In the genomic region with DNA sequence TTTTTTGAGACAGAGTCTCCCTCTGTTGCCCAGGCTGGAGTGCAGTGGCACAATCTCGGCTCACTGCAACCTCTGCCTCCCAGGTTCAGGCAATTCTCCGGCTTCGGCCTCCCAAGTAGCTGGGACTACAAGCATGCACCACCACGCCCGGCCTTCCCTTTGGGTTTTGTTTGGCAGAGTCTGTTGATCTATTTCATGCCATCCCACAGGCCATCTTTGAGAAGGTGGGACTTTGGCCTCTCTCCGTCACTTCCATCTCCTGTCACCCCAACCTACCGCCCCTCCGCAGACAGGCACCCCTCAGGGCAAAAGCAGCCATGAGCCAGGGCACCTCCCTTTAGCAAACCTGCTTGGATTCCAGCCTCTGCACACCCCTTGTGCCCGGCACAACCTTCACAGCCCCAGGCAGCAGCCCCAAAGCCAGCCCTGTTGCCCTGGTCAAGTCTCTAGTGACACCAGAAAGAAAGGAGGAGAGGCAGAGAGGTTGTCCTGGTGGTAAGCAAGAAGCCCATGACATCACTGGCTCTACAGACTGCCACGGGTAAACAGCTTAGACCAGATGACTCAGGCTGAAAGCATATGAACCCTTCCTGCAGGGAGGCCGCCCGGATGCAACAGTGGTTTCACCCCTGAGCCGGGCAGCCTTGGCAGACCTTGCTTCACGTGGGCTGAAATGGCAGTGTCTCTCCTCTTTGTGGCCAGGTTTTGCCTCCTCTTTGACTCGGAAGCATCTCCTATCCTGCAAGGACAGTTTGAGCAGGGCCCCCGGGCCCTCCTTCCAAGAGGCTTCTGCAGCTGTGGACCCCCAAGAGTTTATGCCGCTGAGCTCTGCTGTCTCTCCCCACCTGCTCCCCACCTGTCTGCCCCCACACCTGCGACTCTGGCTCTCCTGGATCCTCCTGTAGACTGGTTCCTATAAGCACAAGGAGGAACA, we compare ENCODE assay signal across 8 cellular contexts. TPM values are rescaled to one million over a fixed set of nuclear protein-coding genes. Genes with fewer than 3 reads are reported as not detected.
A peak's percentile ranks its signal among the peaks of the same experiment; 100 is the strongest.
DNase-seq lines count a peak whose midpoint lies in the region; ATAC-seq and TF ChIP-seq lines count a peak whose summit lies in the region.

No MANE protein-coding gene starts in this region.

- no peaks in the 10 kb centered on the region for H3K9me3 Mint-ChIP-seq in CD4-positive, alpha-beta memory T cell

- CTCF ChIA-PET in CD4-positive, alpha-beta memory T cell (lab: Charles Lee; ENCODE audit: partially characterized antibody) = no interaction called here

- ATAC-seq in HG03280 (IDR thresholded peaks at IDR 0.05; ENCODE audit: unreplicated experiment) (peak; percentile 66), left lung (peak; percentile 68), HG02571 (IDR thresholded peaks at IDR 0.05; ENCODE audit: unreplicated experiment) (no peak)

- no peaks in the 10 kb centered on the region for H3K9me3 ChIP-seq in CD4-positive, alpha-beta memory T cell (ENCODE audit: control insufficient read depth in 1 of 2, low read length in 2 of 2)
- H3K9me3 ChIP-seq in breast epithelium (no peaks in the 10 kb centered on the region), left lung (no peaks in the 10 kb centered on the region)

- no peak for TF ChIP-seq POLR2A in breast epithelium (IDR thresholded peaks at IDR 0.05)

- POLR2A ChIA-PET in CD4-positive, alpha-beta memory T cell (lab: Charles Lee; ENCODE audit: partially characterized antibody) = no interaction called here

- intact Hi-C loops in CD4-positive, alpha-beta memory T cell (cut with micrococcal nuclease) = no loop called here
- intact Hi-C loops in breast epithelium (cut with DNase I; ENCODE audit: low total_unique reads) = no loop called here
- intact Hi-C loops in left lung (cut with DNase I) = no loop called here

- no peaks in the 10 kb centered on the region for H3K36me3 Mint-ChIP-seq in CD4-positive, alpha-beta memory T cell

- no peak overlapping the region for H3K27ac ChIP-seq in CD4-positive, alpha-beta memory T cell (ENCODE audit: low read depth, low read length)
- H3K27ac ChIP-seq in breast epithelium (peak overlapping the region; percentile 70 to 95), left lung (peak overlapping the region; percentile 53 to 87)

- TF ChIP-seq CTCF in breast epithelium (IDR thresholded peaks at IDR 0.05) (no peak), left lung (IDR thresholded peaks at IDR 0.05) (no peak)

- H3K4me1 ChIP-seq in CD4-positive, alpha-beta memory T cell (ENCODE audit: insufficient read depth, low read length) = peaks cover 9% of the 10 kb centered on the region
- H3K4me1 ChIP-seq in breast epithelium = peaks cover 0 to 15% of the 10 kb centered on the region in 2 donors
- peaks cover 13 to 19% of the 10 kb centered on the region in 2 donors for H3K4me1 ChIP-seq in left lung

- H3K27me3 Mint-ChIP-seq in CD4-positive, alpha-beta memory T cell = no peaks in the 10 kb centered on the region

- H3K4me3 Mint-ChIP-seq in CD4-positive, alpha-beta memory T cell = peak overlapping the region in 4 of 8 donors; percentile 2 to 49 (median 19)

- H3K36me3 ChIP-seq in CD4-positive, alpha-beta memory T cell (ENCODE audit: insufficient read depth, low read length) = no peaks in the 10 kb centered on the region
- H3K36me3 ChIP-seq in breast epithelium = no peaks in the 10 kb centered on the region
- H3K36me3 ChIP-seq in left lung = no peaks in the 10 kb centered on the region

- H3K4me3 ChIP-seq in CD4-positive, alpha-beta memory T cell (ENCODE audit: low read length in 2 of 2) = no peak overlapping the region
- H3K4me3 ChIP-seq in breast epithelium (peak overlapping the region in 2 of 3 donors; percentile 35 to 60), left lung (peak overlapping the region in 1 of 2 donors; percentile 9)

- H3K4me1 Mint-ChIP-seq in CD4-positive, alpha-beta memory T cell = peaks cover 7 to 17% (median 12%) of the 10 kb centered on the region in 4 donors

- peak overlapping the region; percentile 62 to 93 (median 80) for H3K27ac Mint-ChIP-seq in CD4-positive, alpha-beta memory T cell

- H3K27me3 ChIP-seq in CD4-positive, alpha-beta memory T cell (ENCODE audit: insufficient read depth, low read length) = no peaks in the 10 kb centered on the region
- H3K27me3 ChIP-seq in breast epithelium = no peaks in the 10 kb centered on the region
- no peaks in the 10 kb centered on the region for H3K27me3 ChIP-seq in left lung

- peak; percentile 21 to 69 (median 42) for DNase-seq in CD4-positive, alpha-beta memory T cell
- DNase-seq in SW480 (ENCODE audit: low spot score) (peak; percentile 95), breast epithelium (ENCODE audit: low spot score in 2 of 2) (peak in 1 of 2 donors; percentile 59), left lung (peak; percentile 64 to 78), D341Med (ENCODE audit: low spot score) (no peak)
- DNase-seq in stimulated activated CD8-positive, alpha-beta memory T cell treated with anti-CD3 and anti-CD28 coated beads, Interleukin-4, amount 100 ng/mL, for 24 hours (ENCODE audit: low read depth) = peak; percentile 23

RNA-seq across cellular contexts. Expression of a gene that starts 8.1 kb away (rescaled TPM):
- total RNA-seq in CD4-positive, alpha-beta memory T cell = 1 to 10 TPM; 5.9 to 6.0 TPM
- under 1 TPM in 1 of 2 donors, not detected in 1; 0.22 TPM for polyA plus RNA-seq in CD4-positive, alpha-beta memory T cell
- total RNA-seq in breast epithelium (100 to 1,000 TPM in 2 of 3 donors, 10 to 100 TPM in 1; 72.0 to 344 (median 112) TPM), left lung (100 to 1,000 TPM; 196 to 313 TPM)

RNA-seq across cellular contexts. Expression of a gene that starts 30.3 kb away (rescaled TPM):
- under 1 TPM in 1 of 2 experiments, not detected in 1; 0.28 TPM for total RNA-seq in CD4-positive, alpha-beta memory T cell
- polyA plus RNA-seq in CD4-positive, alpha-beta memory T cell = not detected
- total RNA-seq in breast epithelium = 1 to 10 TPM; 1.8 to 7.2 (median 2.6) TPM
- 1 to 10 TPM; 1.6 to 6.6 TPM for total RNA-seq in left lung

RNA-seq across cellular contexts. Expression of a gene that starts 46.4 kb away (rescaled TPM):
- 10 to 100 TPM; 44.8 to 45.5 TPM for total RNA-seq in CD4-positive, alpha-beta memory T cell
- polyA plus RNA-seq in CD4-positive, alpha-beta memory T cell = 10 to 100 TPM; 56.4 to 70.7 TPM
- total RNA-seq in breast epithelium (100 to 1,000 TPM; 192 to 532 (median 206) TPM), left lung (100 to 1,000 TPM; 379 to 688 TPM)

Comparison
In these comparisons a context has a peak if more than half of its experiments do, and no peak if none do; other contexts are left out.
1. H3K4me3 ChIP-seq: peak in breast epithelium (2 of 3); none in CD4-positive, alpha-beta memory T cell (0 of 2).
2. RNA of a gene that starts 8.1 kb away (total RNA-seq): 196 to 313 TPM in left lung and 72.0 to 344 TPM in breast epithelium; 5.9 to 6.0 TPM in CD4-positive, alpha-beta memory T cell; every median in the first group is over 10 times any median in the second.
3. RNA of a gene that starts 46.4 kb away (total RNA-seq): 379 to 688 TPM in left lung and 192 to 532 TPM in breast epithelium; 44.8 to 45.5 TPM in CD4-positive, alpha-beta memory T cell; every median in the first group is over 4 times any median in the second.